Comparison of ENCODE assay signal across 9 cellular contexts in the genomic region with DNA sequence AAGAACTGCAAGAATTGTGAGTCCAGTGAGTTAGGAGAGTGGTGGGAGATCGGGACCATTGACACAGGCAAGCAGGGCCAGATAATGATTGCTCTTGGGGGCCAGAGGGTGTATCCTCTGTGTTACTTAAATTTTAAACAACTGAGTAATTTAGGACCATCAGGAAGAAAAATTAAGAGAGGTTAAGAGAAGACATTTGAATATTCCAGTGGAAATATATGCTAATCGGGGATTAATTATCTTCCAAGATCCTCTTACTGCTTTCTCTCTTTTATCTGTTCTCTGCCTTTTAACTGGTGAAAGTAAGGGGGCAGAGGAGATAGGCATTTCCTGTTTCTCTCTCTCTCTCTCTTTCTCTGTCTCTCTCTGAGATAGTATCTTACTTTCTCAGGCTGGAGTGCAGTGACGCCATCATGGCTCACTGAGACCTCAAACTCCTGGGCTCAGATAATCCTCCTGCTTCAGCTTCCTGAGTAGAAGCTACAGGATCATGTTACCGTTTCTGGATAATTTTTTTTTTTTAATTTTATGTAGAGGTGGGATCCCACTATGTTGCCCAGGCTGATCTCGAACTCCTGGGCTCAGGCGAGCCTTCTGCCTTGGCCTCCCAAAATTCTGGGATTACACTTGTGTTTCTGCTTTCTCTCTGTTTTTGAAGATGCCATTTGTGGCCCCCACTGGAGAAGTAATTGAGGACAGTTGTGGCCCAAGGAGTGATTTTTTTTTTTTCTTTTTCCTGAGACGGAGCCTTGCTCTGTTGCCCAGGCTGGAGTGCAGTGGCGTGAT.
DNase-seq lines count a peak whose midpoint lies in the region; ATAC-seq, FAIRE-seq and TF ChIP-seq lines count a peak whose summit lies in the region.
"Had no signal": no experiment of that assay in that cellular context is flagged by ENCODE, and none has a peak within 500 bp of the region (broad histone marks: within the 10 kb centered on the region; RNA-seq: fewer than 3 reads in every experiment).

No MANE protein-coding gene starts in this region.

- H3K27ac ChIP-seq in HL-60 (replicated peaks) (0 out of 2 replicates have a peak overlapping the region, but pooled peaks have one; percentile 21), foreskin keratinocyte (peak overlapping the region; percentile 79)

- no peaks in the 10 kb centered on the region for H3K27me3 Mint-ChIP-seq in activated B cell treated with CpG ODN at 0.5 μM for 24 hours

- no peak for FAIRE-seq in frontal cortex (lab: Jason Lieb, UNC)

- CTCF ChIA-PET in AG04449 (lab: Yijun Ruan, JAX) (interaction anchor here (1.5 kb wide), 1 partner anchor 14 kb away, joined by 3 read pairs; no protein-coding TSS in a partner anchor), activated B cell treated with CpG ODN at 0.5 μM for 24 hours (lab: Charles Lee) (no interaction called here)

- H3K9me3 Mint-ChIP-seq in activated B cell treated with CpG ODN at 0.5 μM for 24 hours = no peaks in the 10 kb centered on the region

- intact Hi-C loops in activated B cell treated with CpG ODN at 0.5 μM for 24 hours (cut with micrococcal nuclease) = no loop called here

- POLR2A ChIA-PET in AG04449 (lab: Yijun Ruan, JAX) (no interaction called here), activated B cell treated with CpG ODN at 0.5 μM for 24 hours (lab: Charles Lee) (interaction anchor here (0.5 kb wide), 1 partner anchor 10 kb away, joined by 3 read pairs; no protein-coding TSS in a partner anchor)

- H3K27me3 ChIP-seq in HL-60 (ENCODE audit: insufficient read depth, poor library complexity, severe bottlenecking) (no peaks in the 10 kb centered on the region), foreskin keratinocyte (no peaks in the 10 kb centered on the region)

- TF ChIP-seq CTCF in AG04449 (IDR thresholded peaks at IDR 0.05; ENCODE audit: insufficient read depth, low read length, missing control alignments) = no peak
- no peak for TF ChIP-seq CTCF in HL-60 (IDR thresholded peaks at IDR 0.05; ENCODE audit: insufficient read depth, low read length)
- TF ChIP-seq CTCF in activated B cell treated with CpG ODN at 0.5 μM for 24 hours (IDR thresholded peaks at IDR 0.05) = no peak
- TF ChIP-seq CTCF in foreskin keratinocyte (conservative IDR thresholded peaks at IDR 0.05) = peak; percentile 39

- peaks cover 27% of the 10 kb centered on the region for H3K4me1 Mint-ChIP-seq in activated B cell treated with CpG ODN at 0.5 μM for 24 hours

- no peaks in the 10 kb centered on the region for H3K36me3 Mint-ChIP-seq in activated B cell treated with CpG ODN at 0.5 μM for 24 hours (ENCODE audit: low read depth)

- ATAC-seq in activated B cell treated with CpG ODN at 0.5 μM for 24 hours (ENCODE audit: low read depth) = no peak
- ATAC-seq in foreskin keratinocyte = peak; percentile 79
- no peak for ATAC-seq in GM19328 (IDR thresholded peaks at IDR 0.05; ENCODE audit: unreplicated experiment)

- H3K27ac Mint-ChIP-seq in activated B cell treated with CpG ODN at 0.5 μM for 24 hours = peak overlapping the region; percentile 30

- H3K4me3 Mint-ChIP-seq in activated B cell treated with CpG ODN at 0.5 μM for 24 hours = no peak overlapping the region

- H3K4me3 ChIP-seq in AG04449 (ENCODE audit: low read depth, low read length) (no peak overlapping the region), HL-60 (replicated peaks; ENCODE audit: insufficient read depth, low read length) (no peak overlapping the region)

- peaks cover 6% of the 10 kb centered on the region for H3K4me1 ChIP-seq in foreskin keratinocyte

- DNase-seq in AG04449 (ENCODE audit: low read depth, low spot score) (peak; percentile 80), HL-60 (ENCODE audit: low read depth in 1 of 2, low spot score in 1 of 2) (no peak), activated B cell treated with CpG ODN at 0.5 μM for 24 hours (no peak), foreskin keratinocyte (peak; percentile 57 to 82), globus pallidus (ENCODE audit: low spot score) (no peak), frontal cortex (ENCODE audit: low spot score in 2 of 2) (no peak), pons (ENCODE audit: low spot score) (no peak)
- DNase-seq: activated gamma-delta T cell treated with Interleukin-2 at 50 U/mL for 16 hours had no signal

Comparison
In these comparisons a context has a peak if more than half of its experiments do, and no peak if none do; other contexts are left out.
1. DNase-seq: peak in AG04449 (single experiment) and foreskin keratinocyte (2 of 2); none in HL-60 (0 of 2), activated B cell treated with CpG ODN at 0.5 μM for 24 hours (single experiment), globus pallidus (single experiment), frontal cortex (0 of 2) and pons (single experiment).